Comparison of ENCODE assay signal across 26 cellular contexts in the genomic region with DNA sequence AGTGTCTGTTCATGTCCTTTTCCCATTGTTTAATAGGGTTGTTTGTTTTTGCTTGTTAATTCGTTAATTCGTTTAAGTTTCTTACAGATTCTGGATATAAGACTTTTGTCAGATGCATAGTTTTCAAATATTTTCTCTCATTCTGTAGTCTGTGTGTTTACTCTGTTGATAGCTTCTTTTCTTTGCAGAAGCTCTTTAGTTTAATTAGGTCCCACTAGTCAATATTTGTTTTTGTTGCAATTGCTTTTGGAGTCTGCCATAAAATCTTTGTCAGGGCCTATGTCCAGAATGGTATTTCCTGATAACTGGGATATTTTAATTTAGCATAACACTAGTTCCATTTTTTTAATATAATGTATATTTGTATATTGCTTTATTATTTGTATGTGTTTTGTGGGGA.
A peak's percentile ranks its signal among the peaks of the same experiment; 100 is the strongest.
DNase-seq lines count a peak whose midpoint lies in the region; ATAC-seq, FAIRE-seq and TF ChIP-seq lines count a peak whose summit lies in the region.
"Had no signal": no experiment of that assay in that cellular context is flagged by ENCODE, and none has a peak within 500 bp of the region (broad histone marks: within the 10 kb centered on the region; RNA-seq: fewer than 3 reads in every experiment).

No MANE protein-coding gene starts in this region.

- H3K9me3 ChIP-seq in astrocyte (ENCODE audit: insufficient read depth, low read depth, low read length) = no peaks in the 10 kb centered on the region
- H3K9me3 ChIP-seq: SJSA1 had no signal

- no peaks in the 10 kb centered on the region for H3K4me1 ChIP-seq in astrocyte (ENCODE audit: insufficient read depth, low read length)

- H4K20me1 ChIP-seq in astrocyte (ENCODE audit: insufficient read depth, low read length) = no peaks in the 10 kb centered on the region

- H3K27me3 Mint-ChIP-seq in astrocyte (ENCODE audit: low read depth, unreplicated experiment) = no peaks in the 10 kb centered on the region

- no peaks in the 10 kb centered on the region for H3K27me3 ChIP-seq in astrocyte (ENCODE audit: insufficient read depth, low read length)
- H3K27me3 ChIP-seq: SJSA1 had no signal

- TF ChIP-seq CTCF in 22Rv1 (IDR thresholded peaks at IDR 0.05) (no peak), astrocyte (IDR thresholded peaks at IDR 0.05; ENCODE audit: insufficient read depth, low read depth, low read length) (no peak)

- H3K4me2 ChIP-seq in astrocyte (ENCODE audit: low read length) = no peak overlapping the region

- H3K27ac Mint-ChIP-seq in astrocyte (ENCODE audit: unreplicated experiment) = no peak overlapping the region
- H3K27ac Mint-ChIP-seq: H9 had no signal

- no peaks in the 10 kb centered on the region for H3K9me3 Mint-ChIP-seq in astrocyte (ENCODE audit: unreplicated experiment)
- H3K9me3 Mint-ChIP-seq: H9 had no signal

- H3K4me3 Mint-ChIP-seq in astrocyte (ENCODE audit: unreplicated experiment) = no peak overlapping the region
- H3K4me3 Mint-ChIP-seq: H9 had no signal

- peak; percentile 13 for FAIRE-seq in astrocyte (lab: Jason Lieb, UNC)
- FAIRE-seq: D721Med, GM12891, HTR-8/SVneo had no signal

- ATAC-seq in GM21717 (IDR thresholded peaks at IDR 0.05; ENCODE audit: unreplicated experiment) (no peak), GM21381 (IDR thresholded peaks at IDR 0.05; ENCODE audit: unreplicated experiment) (no peak)
- ATAC-seq: PC-3 had no signal

- DNase-seq in NCI-H1092 treated with DMSO at 0.1 percent for 48 hours (lab: John Stamatoyannopoulos, UW) (peak; percentile 20), NCI-H1092 (lab: John Stamatoyannopoulos, UW) (no peak), NCI-H748 (lab: John Stamatoyannopoulos, UW; ENCODE audit: unreplicated experiment) (peak; percentile 68), astrocyte (ENCODE audit: low read depth) (no peak)
- DNase-seq in activated CD8-positive, alpha-beta memory T cell treated with anti-CD3 and anti-CD28 coated beads, Interleukin-2, amount 50 U/mL, for 48 hours = no peak
- DNase-seq: DMS79 treated with DMSO at 0.1 percent for 48 hours; GF-D8; GM23248; H9; KBM-7; MM.1S; NCI-H1048; NCI-H1436; NCI-H187; NCI-H2107; NCI-H526; NK-92 treated with Interleukin-12 subunit alpha and Interleukin-12 subunit beta, amount 100 ng/mL, for 24 hours; PC-3; T-helper 2 cell had no signal

- peak overlapping the region; percentile 79 for H3K27ac ChIP-seq in 22Rv1
- no peak overlapping the region for H3K27ac ChIP-seq in astrocyte (ENCODE audit: low read depth, low read length)
- H3K27ac ChIP-seq: GM23248, SJSA1 had no signal

- no peak overlapping the region for H3K9ac ChIP-seq in astrocyte (ENCODE audit: low read length)
- H3K9ac ChIP-seq: GM23248 had no signal

- no peaks in the 10 kb centered on the region for H3K36me3 ChIP-seq in astrocyte (ENCODE audit: insufficient read depth, low read length)
- H3K36me3 ChIP-seq: SJSA1 had no signal

- H2AFZ ChIP-seq in astrocyte (ENCODE audit: low read depth, low read length) = no peak overlapping the region
- H2AFZ ChIP-seq: GM23248 had no signal

- no peaks in the 10 kb centered on the region for H3K79me2 ChIP-seq in astrocyte (ENCODE audit: insufficient read depth, low read length)

- H3K36me3 Mint-ChIP-seq in astrocyte (ENCODE audit: low read depth, unreplicated experiment) = no peaks in the 10 kb centered on the region

- H3K4me3 ChIP-seq in astrocyte (ENCODE audit: insufficient read depth, low read depth, low read length) = no peak overlapping the region
- H3K4me3 ChIP-seq: GM23248, SJSA1 had no signal

- peaks cover 6% of the 10 kb centered on the region for H3K4me1 Mint-ChIP-seq in astrocyte (ENCODE audit: low read depth, unreplicated experiment)
- H3K4me1 Mint-ChIP-seq: H9 had no signal

Comparison
In these comparisons a context has a peak if more than half of its experiments do, and no peak if none do; other contexts are left out.
1. DNase-seq: peak in NCI-H1092 treated with DMSO at 0.1 percent for 48 hours (single experiment) and NCI-H748 (single experiment); none in NCI-H1092 (single experiment), astrocyte (single experiment) and activated CD8-positive, alpha-beta memory T cell treated with anti-CD3 and anti-CD28 coated beads, Interleukin-2, amount 50 U/mL, for 48 hours (single experiment).